Comparison of ENCODE assay signal across 8 cellular contexts in the genomic region with DNA sequence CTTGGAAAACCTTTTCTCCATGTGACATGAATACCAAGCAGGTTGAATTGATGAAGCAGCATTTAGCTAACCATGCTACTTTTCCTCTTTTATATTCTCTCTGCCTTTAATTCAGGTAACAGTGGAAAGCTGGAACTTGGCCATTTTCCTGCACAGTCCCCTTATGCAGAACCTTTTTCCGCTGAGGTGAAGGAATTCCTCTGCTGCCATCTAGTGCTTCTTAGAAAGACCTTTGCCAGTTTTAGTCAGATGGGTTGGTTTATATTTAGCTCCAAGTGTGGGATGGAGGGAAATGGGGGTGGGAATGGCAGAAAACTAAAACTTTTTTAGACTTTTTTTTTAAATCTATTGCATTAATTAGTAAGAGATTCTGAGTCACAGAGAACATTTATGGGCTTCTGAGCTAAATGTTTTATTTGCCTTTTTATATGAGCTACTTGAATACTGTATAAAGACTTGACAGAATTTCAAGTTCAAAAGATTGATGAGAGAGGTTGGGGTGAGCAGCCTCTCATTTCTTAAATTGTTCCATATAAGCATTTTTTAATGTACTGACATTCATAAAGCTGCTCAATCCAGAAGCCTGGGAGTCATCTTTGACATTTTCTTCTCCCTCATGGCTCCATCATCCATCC.
DNase-seq lines count a peak whose midpoint lies in the region; FAIRE-seq and TF ChIP-seq lines count a peak whose summit lies in the region.

No MANE protein-coding gene starts in this region.

- peaks cover 6% of the 10 kb centered on the region for H3K4me1 Mint-ChIP-seq in mesothelial cell of epicardium

- H3K9me2 ChIP-seq in OCI-LY7 (ENCODE audit: insufficient read depth, low read length) = no peaks in the 10 kb centered on the region

- no peaks in the 10 kb centered on the region for H3K36me3 Mint-ChIP-seq in mesothelial cell of epicardium

- H4K20me1 ChIP-seq in KMS-11 (ENCODE audit: insufficient read depth) (no peaks in the 10 kb centered on the region), OCI-LY7 (ENCODE audit: insufficient read depth, low read length) (no peaks in the 10 kb centered on the region)

- H3K4me3 ChIP-seq in GM12864 (ENCODE audit: low read depth, low read length) (no peak overlapping the region), KMS-11 (IDR thresholded peaks at IDR 0.05; ENCODE audit: insufficient read depth, low read depth, low read length) (no peak overlapping the region), OCI-LY7 (ENCODE audit: low read depth, low read length, poor library complexity, severe bottlenecking) (no peak overlapping the region)

- POLR2A ChIA-PET in OCI-LY7 (lab: Charles Lee) = interaction anchor here (0.6 to 0.8 kb wide), 2 partner anchors 10 to 417 kb away, joined by 4 read pairs; no protein-coding TSS in a partner anchor

- BruUV-seq in OCI-LY7 (replicated peaks; lab: Mats Ljungman, UMichigan) = no TSS peak

- H3K27me3 Mint-ChIP-seq in mesothelial cell of epicardium (ENCODE audit: low read depth) = no peaks in the 10 kb centered on the region

- H3K9me3 ChIP-seq in OCI-LY7 (ENCODE audit: low read length) = no peaks in the 10 kb centered on the region

- TF ChIP-seq CTCF in GM12864 (IDR thresholded peaks at IDR 0.05; ENCODE audit: low read depth, low read length, missing control alignments) (peak; percentile 51), KMS-11 (conservative IDR thresholded peaks at IDR 0.05; ENCODE audit: low read depth, low read length) (peak; percentile 63), OCI-LY7 (conservative IDR thresholded peaks at IDR 0.05; ENCODE audit: low read length) (peak; percentile 68), mesothelial cell of epicardium (IDR thresholded peaks at IDR 0.05; ENCODE audit: unreplicated experiment) (peak; percentile 44)

- H3K79me2 ChIP-seq in KMS-11 (ENCODE audit: insufficient read depth, low read depth) (no peaks in the 10 kb centered on the region), OCI-LY7 (ENCODE audit: insufficient read depth, low read depth, low read length) (no peaks in the 10 kb centered on the region)

- H3K9me3 Mint-ChIP-seq in mesothelial cell of epicardium = no peaks in the 10 kb centered on the region

- peak; percentile 88 for FAIRE-seq in endometrium (lab: Jason Lieb, UNC)

- H3K9ac ChIP-seq in KMS-11 = no peak overlapping the region

- no peak overlapping the region for H3K4me3 Mint-ChIP-seq in mesothelial cell of epicardium

- no peaks in the 10 kb centered on the region for H3K27me3 ChIP-seq in KMS-11 (ENCODE audit: insufficient read depth, low read depth)

- H3K4me2 ChIP-seq in KMS-11 (no peak overlapping the region), OCI-LY7 (ENCODE audit: low read length) (no peak overlapping the region)

- intact Hi-C loops in OCI-LY7 (cut with micrococcal nuclease; ENCODE audit: unreplicated experiment) = no loop called here

- CTCF ChIA-PET in OCI-LY7 (lab: Charles Lee; ENCODE audit: unreplicated experiment) = interaction anchor here (0.6 kb wide), 1 partner anchor 555 kb away, joined by 3 read pairs; no protein-coding TSS in a partner anchor

- H3K36me3 ChIP-seq in KMS-11 (ENCODE audit: insufficient read depth) (no peaks in the 10 kb centered on the region), OCI-LY7 (ENCODE audit: insufficient read depth, low read length) (no peaks in the 10 kb centered on the region)

- H3K27ac ChIP-seq in KMS-11 (no peak overlapping the region), OCI-LY7 (ENCODE audit: low read depth, low read length, poor library complexity, severe bottlenecking) (no peak overlapping the region)

- H2AFZ ChIP-seq in KMS-11 (ENCODE audit: low read depth) (no peak overlapping the region), OCI-LY7 (ENCODE audit: low read length) (no peak overlapping the region)

- DNase-seq in GM12864 (ENCODE audit: low read depth) = peak; percentile 8
- DNase-seq in OCI-LY7 (ENCODE audit: low spot score) = peak; percentile 34
- DNase-seq in mesothelial cell of epicardium (ENCODE audit: low spot score in 2 of 2, unreplicated experiment in 2 of 2) = peak in 1 of 2 experiments; percentile 43
- no peak for DNase-seq in activated naive CD4-positive, alpha-beta T cell treated with anti-CD3 and anti-CD28 coated beads, Interleukin-2, amount 50 U/mL, for 16 hours
- no peak for DNase-seq in activated CD4-positive, alpha-beta T cell treated with anti-CD3 and anti-CD28 coated beads, Interleukin-2, amount 50 U/mL, for 48 hours
- DNase-seq in stimulated activated CD4-positive, alpha-beta T cell treated with anti-CD3 and anti-CD28 coated beads, Interleukin-12 subunit alpha, Interleukin-12 subunit beta, amount 100 ng/mL, for 4 hours = no peak

- H3K27ac Mint-ChIP-seq in mesothelial cell of epicardium = no peak overlapping the region

- H3K4me1 ChIP-seq in KMS-11 (ENCODE audit: low read depth, poor library complexity, severe bottlenecking) = no peaks in the 10 kb centered on the region
- no peaks in the 10 kb centered on the region for H3K4me1 ChIP-seq in OCI-LY7 (ENCODE audit: insufficient read depth, low read length, poor library complexity, severe bottlenecking)

Comparison
In these comparisons a context has a peak if more than half of its experiments do, and no peak if none do; other contexts are left out.
1. DNase-seq: peak in GM12864 (single experiment) and OCI-LY7 (single experiment); none in activated naive CD4-positive, alpha-beta T cell treated with anti-CD3 and anti-CD28 coated beads, Interleukin-2, amount 50 U/mL, for 16 hours (single experiment), activated CD4-positive, alpha-beta T cell treated with anti-CD3 and anti-CD28 coated beads, Interleukin-2, amount 50 U/mL, for 48 hours (0 of 2) and stimulated activated CD4-positive, alpha-beta T cell treated with anti-CD3 and anti-CD28 coated beads, Interleukin-12 subunit alpha, Interleukin-12 subunit beta, amount 100 ng/mL, for 4 hours (single experiment).
2. Peak in every context shown above with its lines, with median percentiles within 50 percentile points of each other: CTCF ChIP-seq.